8 cellular contexts compared by ENCODE assay signal in genomic region chr11:43976863-43977262, GRCh38. TPM values are rescaled to one million over a fixed set of nuclear protein-coding genes. Genes with fewer than 3 reads are reported as not detected.
"Had no signal": no experiment of that assay in that cellular context is flagged by ENCODE, and none has a peak within 500 bp of the region (broad histone marks: within the 10 kb centered on the region; RNA-seq: fewer than 3 reads in every experiment).

No MANE protein-coding gene starts in this region.

- H3K4me1 Mint-ChIP-seq: IgD-negative memory B cell had no signal

- DNase-seq: GOT3, H7, HFFc6, KBM-7 had no signal

- H3K4me3 Mint-ChIP-seq: HFFc6, IgD-negative memory B cell had no signal

- H3K27ac Mint-ChIP-seq: HFFc6, IgD-negative memory B cell had no signal

- H3K36me3 Mint-ChIP-seq: IgD-negative memory B cell had no signal

- ATAC-seq: HCT116, HepG2 had no signal

- H3K4me3 ChIP-seq: HAP-1 had no signal

- H3K36me3 ChIP-seq: HAP-1 had no signal

RNA-seq across cellular contexts. Expression of gene C11orf96, which starts 34.4 kb away (rescaled TPM):
- total RNA-seq: HepG2 had no signal
- polyA plus RNA-seq: IgD-negative memory B cell had no signal
